10 cellular contexts compared by ENCODE assay signal in genomic region chr11:91947215-91947614, GRCh38.
DNase-seq lines count a peak whose midpoint lies in the region; ATAC-seq and TF ChIP-seq lines count a peak whose summit lies in the region.
"Had no signal": no experiment of that assay in that cellular context is flagged by ENCODE, and none has a peak within 500 bp of the region (broad histone marks: within the 10 kb centered on the region; RNA-seq: fewer than 3 reads in every experiment).

No MANE protein-coding gene starts in this region.

- no peaks in the 10 kb centered on the region for H3K36me3 Mint-ChIP-seq in stimulated activated effector memory CD8-positive, alpha-beta T cell treated with anti-CD3 and anti-CD28 coated beads, Interleukin-12 subunit alpha, Interleukin-12 subunit beta, amount 100 ng/mL, for 72 hours
- no peaks in the 10 kb centered on the region for H3K36me3 Mint-ChIP-seq in activated T-cell treated with anti-CD3 and anti-CD28 coated beads, Interleukin-2, amount 50 U/mL, for 24 hours (ENCODE audit: low read depth)

- no peaks in the 10 kb centered on the region for H3K9me3 ChIP-seq in lower lobe of right lung

- H3K27ac Mint-ChIP-seq in stimulated activated effector memory CD8-positive, alpha-beta T cell treated with anti-CD3 and anti-CD28 coated beads, Interleukin-12 subunit alpha, Interleukin-12 subunit beta, amount 100 ng/mL, for 72 hours: no peak overlapping the region
- H3K27ac Mint-ChIP-seq in activated T-cell treated with anti-CD3 and anti-CD28 coated beads, Interleukin-2, amount 50 U/mL, for 24 hours: no peak overlapping the region
- H3K27ac Mint-ChIP-seq: activated T-cell treated with anti-CD3 and anti-CD28 coated beads, Interleukin-2, amount 50 U/mL, for 72 hours had no signal

- no peak overlapping the region for H3K27ac ChIP-seq in lower lobe of right lung

- DNase-seq in DMS153 (lab: John Stamatoyannopoulos, UW) (peak; percentile 97), NCI-H2029 (lab: John Stamatoyannopoulos, UW) (peak; percentile 13), amniotic epithelial cell (ENCODE audit: low read depth) (peak; percentile 29), lower lobe of right lung (no peak), Kasumi-1 (lab: John Stamatoyannopoulos, UW) (no peak), middle frontal gyrus (ENCODE audit: extremely low spot score, low spot score) (no peak)
- DNase-seq in stimulated activated effector memory CD8-positive, alpha-beta T cell treated with anti-CD3 and anti-CD28 coated beads, Interleukin-12 subunit alpha, Interleukin-12 subunit beta, amount 100 ng/mL, for 72 hours (ENCODE audit: low spot score in 2 of 2): no peak
- DNase-seq in activated T-cell treated with anti-CD3 and anti-CD28 coated beads, Interleukin-2, amount 50 U/mL, for 24 hours: no peak
- DNase-seq: activated T-cell treated with anti-CD3 and anti-CD28 coated beads, Interleukin-2, amount 50 U/mL, for 72 hours had no signal

- peak; percentile 21 to 32 for ATAC-seq in lower lobe of right lung
- ATAC-seq in stimulated activated effector memory CD8-positive, alpha-beta T cell treated with anti-CD3 and anti-CD28 coated beads, Interleukin-12 subunit alpha, Interleukin-12 subunit beta, amount 100 ng/mL, for 72 hours: no peak
- ATAC-seq: activated T-cell treated with anti-CD3 and anti-CD28 coated beads, Interleukin-2, amount 50 U/mL, for 72 hours; esophagus mucosa had no signal

- no peaks in the 10 kb centered on the region for H3K36me3 ChIP-seq in lower lobe of right lung

- no peak overlapping the region for H3K4me3 ChIP-seq in lower lobe of right lung

- no peaks in the 10 kb centered on the region for H3K4me1 ChIP-seq in lower lobe of right lung

- no peaks in the 10 kb centered on the region for H3K27me3 Mint-ChIP-seq in activated T-cell treated with anti-CD3 and anti-CD28 coated beads, Interleukin-2, amount 50 U/mL, for 24 hours

- intact Hi-C loops in lower lobe of right lung (cut with DNase I): no loop called here

- H3K4me1 Mint-ChIP-seq in stimulated activated effector memory CD8-positive, alpha-beta T cell treated with anti-CD3 and anti-CD28 coated beads, Interleukin-12 subunit alpha, Interleukin-12 subunit beta, amount 100 ng/mL, for 72 hours: no peaks in the 10 kb centered on the region
- H3K4me1 Mint-ChIP-seq in activated T-cell treated with anti-CD3 and anti-CD28 coated beads, Interleukin-2, amount 50 U/mL, for 24 hours (ENCODE audit: low read depth): no peaks in the 10 kb centered on the region

- TF ChIP-seq CTCF in lower lobe of right lung (IDR thresholded peaks at IDR 0.05): no peak

- H3K4me3 Mint-ChIP-seq in stimulated activated effector memory CD8-positive, alpha-beta T cell treated with anti-CD3 and anti-CD28 coated beads, Interleukin-12 subunit alpha, Interleukin-12 subunit beta, amount 100 ng/mL, for 72 hours: no peak overlapping the region
- H3K4me3 Mint-ChIP-seq in activated T-cell treated with anti-CD3 and anti-CD28 coated beads, Interleukin-2, amount 50 U/mL, for 24 hours: no peak overlapping the region
- H3K4me3 Mint-ChIP-seq: activated T-cell treated with anti-CD3 and anti-CD28 coated beads, Interleukin-2, amount 50 U/mL, for 72 hours had no signal

- no peaks in the 10 kb centered on the region for H3K27me3 ChIP-seq in lower lobe of right lung (ENCODE audit: low read depth)

- peaks cover 17% of the 10 kb centered on the region for H3K9me3 Mint-ChIP-seq in stimulated activated effector memory CD8-positive, alpha-beta T cell treated with anti-CD3 and anti-CD28 coated beads, Interleukin-12 subunit alpha, Interleukin-12 subunit beta, amount 100 ng/mL, for 72 hours
- peaks cover 26% of the 10 kb centered on the region for H3K9me3 Mint-ChIP-seq in activated T-cell treated with anti-CD3 and anti-CD28 coated beads, Interleukin-2, amount 50 U/mL, for 24 hours

Comparison
In these comparisons a context has a peak if more than half of its experiments do, and no peak if none do; other contexts are left out.
1. DNase-seq: peak in DMS153 (single experiment), NCI-H2029 (single experiment) and amniotic epithelial cell (single experiment); none in lower lobe of right lung (single experiment), Kasumi-1 (0 of 2), stimulated activated effector memory CD8-positive, alpha-beta T cell treated with anti-CD3 and anti-CD28 coated beads, Interleukin-12 subunit alpha, Interleukin-12 subunit beta, amount 100 ng/mL, for 72 hours (0 of 2), activated T-cell treated with anti-CD3 and anti-CD28 coated beads, Interleukin-2, amount 50 U/mL, for 24 hours (single experiment) and middle frontal gyrus (single experiment).